In the genomic region with DNA sequence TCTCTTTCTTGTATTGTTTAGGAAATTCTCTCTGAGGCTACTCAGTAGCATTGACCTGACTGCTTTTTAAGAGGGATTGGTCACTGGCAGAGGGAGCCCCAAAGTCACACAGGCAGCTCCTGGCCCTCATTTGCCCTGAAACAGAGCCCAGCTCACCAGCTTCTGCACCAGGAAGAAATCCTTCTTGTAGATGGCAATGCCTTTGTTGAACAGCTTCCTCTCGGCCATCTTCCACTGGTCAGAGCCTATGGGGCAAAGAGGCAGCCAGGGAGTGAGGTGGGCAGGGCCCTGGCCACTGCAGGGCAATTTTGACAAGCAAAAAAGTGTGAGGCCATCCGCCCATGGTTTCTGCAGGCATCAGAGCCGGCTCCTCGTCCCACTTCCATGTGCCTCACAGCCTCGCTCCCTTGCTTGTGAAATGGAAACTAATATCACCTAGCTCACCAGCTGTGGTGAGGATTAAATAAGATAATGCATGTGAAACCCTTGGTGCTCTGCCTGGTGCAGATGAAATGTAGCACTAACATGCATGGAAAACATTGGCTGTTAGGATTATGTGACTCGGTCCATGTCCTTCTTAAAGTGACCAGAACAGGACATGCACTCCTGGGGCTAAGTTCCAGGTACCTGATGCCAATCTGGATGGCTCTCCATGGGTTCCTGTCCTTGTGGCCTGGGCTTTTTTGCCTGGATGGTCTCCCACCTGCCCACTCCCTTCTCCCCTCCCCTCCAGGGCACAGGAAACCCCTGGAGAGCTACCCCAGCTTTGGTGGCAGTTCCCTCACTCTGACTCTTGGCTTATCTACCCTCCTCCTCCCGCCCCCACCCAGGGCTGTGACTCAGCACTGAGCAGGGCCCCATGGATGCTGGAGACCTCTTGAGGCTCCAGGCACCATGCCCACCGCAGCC, we compare ENCODE assay signal across 8 cellular contexts. TPM values are rescaled to one million over a fixed set of nuclear protein-coding genes. Genes with fewer than 3 reads are reported as not detected.
A peak's percentile ranks its signal among the peaks of the same experiment; 100 is the strongest.
DNase-seq lines count a peak whose midpoint lies in the region; ATAC-seq and TF ChIP-seq lines count a peak whose summit lies in the region.

No MANE protein-coding gene starts in this region.

- H3K79me2 ChIP-seq in osteoblast (ENCODE audit: insufficient read depth, low read length), result peaks cover 44% of the 10 kb centered on the region

- TF ChIP-seq CTCF in choroid plexus epithelial cell (conservative IDR thresholded peaks at IDR 0.05; ENCODE audit: low read depth, low read length), result no peak
- no peak for TF ChIP-seq CTCF in osteoblast (IDR thresholded peaks at IDR 0.05; ENCODE audit: extremely low read depth, low read depth, low read length)

- no peak for ATAC-seq in HG03378 (IDR thresholded peaks at IDR 0.05; ENCODE audit: unreplicated experiment)

- peaks cover 52% of the 10 kb centered on the region for H3K4me1 ChIP-seq in osteoblast (ENCODE audit: insufficient read depth, low read length)

- peaks cover 70% of the 10 kb centered on the region for H3K36me3 ChIP-seq in osteoblast (ENCODE audit: insufficient read depth, low read length)

- H3K4me1 Mint-ChIP-seq in IgD-negative memory B cell, result peaks cover 6 to 10% (median 9%) of the 10 kb centered on the region in 3 donors

- no peaks in the 10 kb centered on the region for H3K9me3 ChIP-seq in osteoblast (ENCODE audit: low read depth, low read length)

- DNase-seq in Ammon's horn (ENCODE audit: low spot score) (peak; percentile 3), choroid plexus epithelial cell (ENCODE audit: low read depth) (peak; percentile 52), osteoblast (ENCODE audit: insufficient read length, low spot score, missing footprints) (peak; percentile 83), SW 1271 (lab: John Stamatoyannopoulos, UW) (no peak), NCI-H345 (lab: John Stamatoyannopoulos, UW) (no peak)
- no peak for DNase-seq in central memory CD4-positive, alpha-beta T cell

- H3K36me3 Mint-ChIP-seq in IgD-negative memory B cell, result peaks cover 7% of the 10 kb centered on the region

- peak overlapping the region; percentile 96 for H3K27ac ChIP-seq in osteoblast (ENCODE audit: low read depth, low read length)

- H3K4me2 ChIP-seq in osteoblast (ENCODE audit: insufficient read depth, low read length), result peak overlapping the region; percentile 81

- peaks cover 18% of the 10 kb centered on the region for H4K20me1 ChIP-seq in osteoblast (ENCODE audit: insufficient read depth, low read length)

- H3K27ac Mint-ChIP-seq in IgD-negative memory B cell, result peak overlapping the region in 2 of 3 donors; percentile 43 to 87

- no peaks in the 10 kb centered on the region for H3K27me3 Mint-ChIP-seq in IgD-negative memory B cell

- no peak overlapping the region for H3K4me3 Mint-ChIP-seq in IgD-negative memory B cell

- no peaks in the 10 kb centered on the region for H3K27me3 ChIP-seq in osteoblast (ENCODE audit: insufficient read depth, low read length)

- H2AFZ ChIP-seq in osteoblast (ENCODE audit: low read length), result no peak overlapping the region

- H3K9me3 Mint-ChIP-seq in IgD-negative memory B cell, result peaks cover 0 to 2% (median 0%) of the 10 kb centered on the region in 3 donors

- no peak overlapping the region for H3K4me3 ChIP-seq in choroid plexus epithelial cell (ENCODE audit: low read depth, low read length)
- no peak overlapping the region for H3K4me3 ChIP-seq in osteoblast (ENCODE audit: insufficient read depth, low read length)

RNA-seq across cellular contexts. Expression of gene PNMA1, which starts 11.2 kb away (rescaled TPM):
- polyA plus RNA-seq in IgD-negative memory B cell, result 20.9 TPM
- 40.1 and 40.2 TPM in 2 replicates for total RNA-seq in osteoblast

Comparison
In these comparisons a context has a peak if more than half of its experiments do, and no peak if none do; other contexts are left out.
1. DNase-seq: peak in Ammon's horn (single experiment), choroid plexus epithelial cell (single experiment) and osteoblast (single experiment); none in SW 1271 (0 of 2), central memory CD4-positive, alpha-beta T cell (single experiment) and NCI-H345 (single experiment).